In the genomic region with DNA sequence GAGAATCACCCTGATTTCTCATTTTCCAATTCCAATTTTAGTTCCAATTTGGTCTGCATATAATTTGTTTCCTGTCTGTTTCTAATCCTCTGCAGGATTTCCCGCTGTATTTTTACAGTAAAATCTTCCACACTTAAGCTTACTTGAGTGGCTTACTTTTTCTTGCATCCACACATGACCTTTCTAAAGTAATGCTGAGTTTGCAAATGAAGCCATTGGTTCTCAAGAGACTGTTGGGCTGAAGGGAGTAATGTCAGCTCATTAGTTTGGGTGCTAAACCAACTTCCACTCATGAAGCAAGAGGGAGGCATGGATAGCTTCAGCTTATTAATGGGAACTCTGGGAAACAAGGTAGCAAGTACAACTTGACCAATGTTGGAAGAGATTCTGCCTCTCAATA, we compare ENCODE assay signal across 21 cellular contexts.
A peak's percentile ranks its signal among the peaks of the same experiment; 100 is the strongest.
DNase-seq lines count a peak whose midpoint lies in the region; ATAC-seq, FAIRE-seq and TF ChIP-seq lines count a peak whose summit lies in the region.
"Had no signal": no experiment of that assay in that cellular context is flagged by ENCODE, and none has a peak within 500 bp of the region (broad histone marks: within the 10 kb centered on the region; RNA-seq: fewer than 3 reads in every experiment).

No MANE protein-coding gene starts in this region.

- H3K4me1 Mint-ChIP-seq in mesothelial cell of epicardium, result peaks cover 88% of the 10 kb centered on the region
- H3K4me1 Mint-ChIP-seq: B cell, IgD-negative memory B cell had no signal

- H3K9me3 Mint-ChIP-seq in mesothelial cell of epicardium, result peaks cover 8% of the 10 kb centered on the region
- H3K9me3 Mint-ChIP-seq: CD8-positive, alpha-beta T cell; IgD-negative memory B cell had no signal

- TF ChIP-seq POLR2A in HepG2 (IDR thresholded peaks at IDR 0.05; ENCODE audit: insufficient read depth in 1 of 2, low read depth in 2 of 2, low read length in 2 of 2), result no peak
- TF ChIP-seq POLR2A in right lobe of liver (IDR thresholded peaks at IDR 0.05), result no peak
- no peak for TF ChIP-seq POLR2A in GM12878 (IDR thresholded peaks at IDR 0.05; ENCODE audit: low read depth, low read length)
- TF ChIP-seq POLR2A in H54 (IDR thresholded peaks at IDR 0.05; ENCODE audit: low read depth, low read length), result no peak

- no peak overlapping the region for H3K4me3 Mint-ChIP-seq in mesothelial cell of epicardium
- H3K4me3 Mint-ChIP-seq: B cell; CD8-positive, alpha-beta T cell; HFFc6; IgD-negative memory B cell had no signal

- no peak for TF ChIP-seq CTCF in HepG2 (CRISPR knock-in tag; IDR thresholded peaks at IDR 0.05)
- no peak for TF ChIP-seq CTCF in right lobe of liver (IDR thresholded peaks at IDR 0.05)
- no peak for TF ChIP-seq CTCF in GM12878 (IDR thresholded peaks at IDR 0.05 in 2 of 3, conservative IDR thresholded peaks at IDR 0.05 in 1 of 3; ENCODE audit: control insufficient read depth in 2 of 3, extremely low read depth in 1 of 3, insufficient read depth in 1 of 3, low read depth in 3 of 3, low read length in 3 of 3)
- no peak for TF ChIP-seq CTCF in mesothelial cell of epicardium (IDR thresholded peaks at IDR 0.05; ENCODE audit: unreplicated experiment)
- no peak for TF ChIP-seq CTCF in smooth muscle cell (IDR thresholded peaks at IDR 0.05; ENCODE audit: borderline replicate concordance, insufficient read depth, poor library complexity, severe bottlenecking)

- peak overlapping the region; percentile 90 for H3K27ac Mint-ChIP-seq in mesothelial cell of epicardium
- H3K27ac Mint-ChIP-seq: B cell; CD8-positive, alpha-beta T cell; HFFc6; IgD-negative memory B cell had no signal

- H3K79me2 ChIP-seq in HepG2 (ENCODE audit: insufficient read depth, low read length), result no peaks in the 10 kb centered on the region
- no peaks in the 10 kb centered on the region for H3K79me2 ChIP-seq in GM12878 (ENCODE audit: control insufficient read depth, insufficient read depth, low read length)
- H3K79me2 ChIP-seq in smooth muscle cell (ENCODE audit: low read depth), result no peaks in the 10 kb centered on the region

- H3K4me1 ChIP-seq in HepG2 (ENCODE audit: insufficient read depth, low read length) (no peaks in the 10 kb centered on the region), right lobe of liver (no peaks in the 10 kb centered on the region), GM12878 (ENCODE audit: control insufficient read depth, insufficient read depth, low read length) (no peaks in the 10 kb centered on the region), smooth muscle cell (ENCODE audit: low read depth) (peaks cover 25% of the 10 kb centered on the region)
- H3K4me1 ChIP-seq: BLaER1 treated with 17β-estradiol and CSF1 and Interleukin-3, amounts not matched to agents 10 nM and 100 nM had no signal

- RAD21 ChIA-PET in GM12878 (lab: Charles Lee; ENCODE audit: unreplicated experiment), result no interaction called here

- intact Hi-C loops in HepG2 (cut with micrococcal nuclease; ENCODE audit: unreplicated experiment), result no loop called here
- intact Hi-C loops in right lobe of liver (cut with DNase I), result no loop called here
- intact Hi-C loops in GM12878 (cut with micrococcal nuclease; ENCODE audit: unreplicated experiment), result no loop called here

- H3K36me3 Mint-ChIP-seq in mesothelial cell of epicardium, result peaks cover 7% of the 10 kb centered on the region
- H3K36me3 Mint-ChIP-seq: CD8-positive, alpha-beta T cell had no signal

- TF ChIP-seq EP300 in HepG2 (IDR thresholded peaks at IDR 0.05; ENCODE audit: low read depth in 2 of 2, low read length in 2 of 2), result no peak
- no peak for TF ChIP-seq EP300 in HepG2 (CRISPR knock-in tag; IDR thresholded peaks at IDR 0.05; ENCODE audit: borderline replicate concordance)
- no peak for TF ChIP-seq EP300 in GM12878 (IDR thresholded peaks at IDR 0.05; ENCODE audit: borderline replicate concordance in 1 of 2, control insufficient read depth in 1 of 2, low read depth in 2 of 2, low read length in 2 of 2)

- H3K27me3 ChIP-seq in HepG2 (ENCODE audit: control insufficient read depth in 1 of 2, insufficient read depth in 2 of 2, low read length in 2 of 2) (peaks cover 0 to 11% of the 10 kb centered on the region in 2 experiments; a peak in 3 of 5 replicates), right lobe of liver (no peaks in the 10 kb centered on the region), GM12878 (replicated peaks in 1 of 2; ENCODE audit: control insufficient read depth in 2 of 2, insufficient read depth in 2 of 2, low read length in 1 of 2) (peaks cover 0 to 3% of the 10 kb centered on the region in 2 experiments; a peak in 1 of 4 replicates), smooth muscle cell (ENCODE audit: low read depth) (no peaks in the 10 kb centered on the region)
- H3K27me3 ChIP-seq: BLaER1 treated with 17β-estradiol and CSF1 and Interleukin-3, amounts not matched to agents 10 nM and 100 nM had no signal

- H3K36me3 ChIP-seq in HepG2 (replicated peaks in 1 of 2; ENCODE audit: control insufficient read depth in 1 of 2, insufficient read depth in 2 of 2, low read length in 2 of 2) (no peaks in the 10 kb centered on the region), right lobe of liver (no peaks in the 10 kb centered on the region), GM12878 (ENCODE audit: control insufficient read depth in 2 of 2, insufficient read depth in 2 of 2, low read length in 1 of 2) (no peaks in the 10 kb centered on the region), smooth muscle cell (ENCODE audit: low read depth) (no peaks in the 10 kb centered on the region)
- H3K36me3 ChIP-seq: BLaER1 treated with 17β-estradiol and CSF1 and Interleukin-3, amounts not matched to agents 10 nM and 100 nM had no signal

- H3K9ac ChIP-seq in HepG2 (ENCODE audit: insufficient read depth, low read depth, low read length) (no peak overlapping the region), GM12878 (ENCODE audit: control insufficient read depth, insufficient read depth, low read length) (no peak overlapping the region), smooth muscle cell (ENCODE audit: low read depth) (no peak overlapping the region)
- H3K9ac ChIP-seq: BLaER1 treated with 17β-estradiol and CSF1 and Interleukin-3, amounts not matched to agents 10 nM and 100 nM had no signal

- TF ChIP-seq RAD21 in HepG2 (CRISPR knock-in tag; IDR thresholded peaks at IDR 0.05), result no peak
- no peak for TF ChIP-seq RAD21 in GM12878 (IDR thresholded peaks at IDR 0.05; ENCODE audit: insufficient read depth, low read depth, low read length)

- BruUV-seq in HepG2 (replicated peaks; lab: Mats Ljungman, UMichigan), result no TSS peak
- no TSS peak for BruUV-seq in GM12878 (replicated peaks; lab: Mats Ljungman, UMichigan)

- H2AFZ ChIP-seq in HepG2 (ENCODE audit: low read length), result no peak overlapping the region
- no peak overlapping the region for H2AFZ ChIP-seq in GM12878 (ENCODE audit: control insufficient read depth, low read depth, low read length)
- H2AFZ ChIP-seq in smooth muscle cell (ENCODE audit: low read depth), result peak overlapping the region; percentile 3

- ATAC-seq in HepG2 (no peak), right lobe of liver (no peak), GM12878 (no peak)
- ATAC-seq: CD8-positive, alpha-beta T cell; HCT116 had no signal

- SMC1A ChIA-PET in GM12878 (lab: Charles Lee; ENCODE audit: uncharacterized antibody, unreplicated experiment), result interaction anchor here (0.7 to 1.6 kb wide), 4 partner anchors 12 to 412 kb away, joined by 3 read pairs; a partner anchor contains a TSS

- POLR2A ChIA-PET in HepG2 (lab: Yijun Ruan, JAX) (no interaction called here), GM12878 (lab: Charles Lee) (no interaction called here)

- H3K4me3 ChIP-seq in HepG2 (replicated peaks in 1 of 3; ENCODE audit: insufficient read depth in 1 of 3, low read depth in 2 of 3, low read length in 3 of 3), result no peak overlapping the region
- H3K4me3 ChIP-seq in right lobe of liver, result no peak overlapping the region
- H3K4me3 ChIP-seq in GM12878, result no peak overlapping the region
- no peak overlapping the region for H3K4me3 ChIP-seq in smooth muscle cell
- H3K4me3 ChIP-seq: BLaER1 treated with 17β-estradiol and CSF1 and Interleukin-3, amounts not matched to agents 10 nM and 100 nM had no signal

- DNase-seq in HepG2 (ENCODE audit: low spot score) (no peak), right lobe of liver (no peak), GM12878 (ENCODE audit: low read depth, low spot score) (no peak), mesothelial cell of epicardium (ENCODE audit: low spot score in 2 of 2, unreplicated experiment in 2 of 2) (no peak), smooth muscle cell (lab: John Stamatoyannopoulos, UW; ENCODE audit: unreplicated experiment) (no peak), H54 (ENCODE audit: insufficient read length, low spot score) (no peak), GM03348 (ENCODE audit: low spot score) (no peak), pons (ENCODE audit: low spot score) (no peak)
- DNase-seq: 8988T; Calu3; CD8-positive, alpha-beta T cell; DMS53; GDM1; H7; HFFc6; KG1 had no signal

- no peaks in the 10 kb centered on the region for H3K27me3 Mint-ChIP-seq in mesothelial cell of epicardium (ENCODE audit: low read depth)

- CTCF ChIA-PET in HepG2 (lab: Yijun Ruan, JAX; ENCODE audit: low intra/inter-chr PET ratio, low total read pairs) (no interaction called here), GM12878 (lab: Yijun Ruan, JAX) (interaction anchor here (1.0 to 1.2 kb wide), 2 partner anchors 26 to 62 kb away, joined by 3 to 6 read pairs; no protein-coding TSS in a partner anchor)

- no peaks in the 10 kb centered on the region for H3F3A ChIP-seq in smooth muscle cell (ENCODE audit: low read depth)

- FAIRE-seq in HepG2 (lab: Jason Lieb, UNC) (no peak), GM12878 (lab: Jason Lieb, UNC) (peak; percentile 13), H54 (lab: Jason Lieb, UNC) (no peak)

- whole genome bisulfite sequencing in HepG2 (ENCODE audit: low lambda C conversion rate), result 72% methylated on average over 1 of the region's 1 CpG
- 93% methylated on average over 1 of the region's 1 CpG for WGBS in right lobe of liver (ENCODE audit: insufficient coverage, low coverage, low lambda C conversion rate, missing lambda C conversion rate)
- 76% methylated on average over 1 of the region's 1 CpG for WGBS in GM12878 (ENCODE audit: insufficient coverage, insufficient replicate concordance, low lambda C conversion rate, missing lambda C conversion rate)
- 42% methylated on average over 1 of the region's 1 CpG for WGBS in smooth muscle cell (ENCODE audit: low lambda C conversion rate)

- no peak overlapping the region for H3K27ac ChIP-seq in HepG2 (ENCODE audit: extremely low read length, insufficient read depth, low read length)
- no peak overlapping the region for H3K27ac ChIP-seq in right lobe of liver
- no peak overlapping the region for H3K27ac ChIP-seq in GM12878 (ENCODE audit: control insufficient read depth, insufficient read depth)
- H3K27ac ChIP-seq in smooth muscle cell (ENCODE audit: low read depth), result no peak overlapping the region
- H3K27ac ChIP-seq: BLaER1 treated with 17β-estradiol and CSF1 and Interleukin-3, amounts not matched to agents 10 nM and 100 nM; HL-60 had no signal

- H3K9me3 ChIP-seq in HepG2 (ENCODE audit: low read length) (no peaks in the 10 kb centered on the region), right lobe of liver (no peaks in the 10 kb centered on the region), GM12878 (replicated peaks; ENCODE audit: control insufficient read depth, insufficient read depth, low read length) (no peaks in the 10 kb centered on the region; the same call in 2 of the 3 replicates), smooth muscle cell (replicated peaks; ENCODE audit: low read depth) (no peaks in the 10 kb centered on the region)
- H3K9me3 ChIP-seq: BLaER1 treated with 17β-estradiol and CSF1 and Interleukin-3, amounts not matched to agents 10 nM and 100 nM had no signal

- H4K20me1 ChIP-seq in HepG2 (ENCODE audit: insufficient read depth, low read length) (no peaks in the 10 kb centered on the region), GM12878 (ENCODE audit: control insufficient read depth, insufficient read depth) (no peaks in the 10 kb centered on the region), smooth muscle cell (ENCODE audit: low read depth) (no peaks in the 10 kb centered on the region)
- H4K20me1 ChIP-seq: BLaER1 treated with 17β-estradiol and CSF1 and Interleukin-3, amounts not matched to agents 10 nM and 100 nM had no signal

- H3K4me2 ChIP-seq in HepG2 (ENCODE audit: low read depth, low read length), result no peak overlapping the region
- H3K4me2 ChIP-seq in GM12878 (ENCODE audit: control insufficient read depth, insufficient read depth), result no peak overlapping the region
- H3K4me2 ChIP-seq in smooth muscle cell, result no peak overlapping the region
- H3K4me2 ChIP-seq: BLaER1 treated with 17β-estradiol and CSF1 and Interleukin-3, amounts not matched to agents 10 nM and 100 nM had no signal

- in situ Hi-C loops in HepG2 (cut with HindIII; ENCODE audit: extremely low pct_ligation_motif_present, low pct_unique_long_range_greater_than_20kb), result no loop called here
- in situ Hi-C loops in GM12878 (cut with MboI), result no loop called here
